In the genomic region with DNA sequence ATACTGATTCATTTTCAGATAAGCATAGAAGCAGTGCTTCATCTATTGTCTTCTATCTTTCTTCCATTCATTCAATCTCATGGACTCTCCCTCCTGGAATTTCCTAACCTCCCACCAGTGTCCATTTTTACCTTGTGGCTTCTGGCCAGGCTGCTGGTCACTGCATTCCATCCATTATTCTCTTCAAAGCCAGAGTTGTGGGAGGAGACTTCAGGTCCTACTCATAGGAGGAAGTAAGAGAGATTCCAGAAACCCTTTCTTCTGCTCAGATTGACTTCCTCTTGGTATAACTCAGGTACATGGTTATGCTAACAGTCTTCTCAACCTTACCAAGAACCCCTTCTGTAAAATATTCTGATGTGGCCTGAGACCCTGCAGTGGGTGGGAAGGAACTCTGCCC, we compare ENCODE assay signal across 1 cellular context.
TF ChIP-seq lines count a peak whose summit lies in the region.

No MANE protein-coding gene starts in this region.

TF ChIP-seq in IMR-90, 13 proteins besides CTCF, POLR2A, EP300 and RAD21 (continued from another document):
- TF ChIP-seq ELK1 (IDR thresholded peaks at IDR 0.05; ENCODE audit: borderline replicate concordance, low read depth, low read length) (no peak), MAZ (IDR thresholded peaks at IDR 0.05; ENCODE audit: borderline replicate concordance, low read depth, low read length) (no peak), BHLHE40 (IDR thresholded peaks at IDR 0.05; ENCODE audit: low read depth, low read length) (no peak), RFX5 (IDR thresholded peaks at IDR 0.05; ENCODE audit: low read depth, low read length) (no peak)
